Comparison of ENCODE assay signal across 1 cellular context in the genomic region with DNA sequence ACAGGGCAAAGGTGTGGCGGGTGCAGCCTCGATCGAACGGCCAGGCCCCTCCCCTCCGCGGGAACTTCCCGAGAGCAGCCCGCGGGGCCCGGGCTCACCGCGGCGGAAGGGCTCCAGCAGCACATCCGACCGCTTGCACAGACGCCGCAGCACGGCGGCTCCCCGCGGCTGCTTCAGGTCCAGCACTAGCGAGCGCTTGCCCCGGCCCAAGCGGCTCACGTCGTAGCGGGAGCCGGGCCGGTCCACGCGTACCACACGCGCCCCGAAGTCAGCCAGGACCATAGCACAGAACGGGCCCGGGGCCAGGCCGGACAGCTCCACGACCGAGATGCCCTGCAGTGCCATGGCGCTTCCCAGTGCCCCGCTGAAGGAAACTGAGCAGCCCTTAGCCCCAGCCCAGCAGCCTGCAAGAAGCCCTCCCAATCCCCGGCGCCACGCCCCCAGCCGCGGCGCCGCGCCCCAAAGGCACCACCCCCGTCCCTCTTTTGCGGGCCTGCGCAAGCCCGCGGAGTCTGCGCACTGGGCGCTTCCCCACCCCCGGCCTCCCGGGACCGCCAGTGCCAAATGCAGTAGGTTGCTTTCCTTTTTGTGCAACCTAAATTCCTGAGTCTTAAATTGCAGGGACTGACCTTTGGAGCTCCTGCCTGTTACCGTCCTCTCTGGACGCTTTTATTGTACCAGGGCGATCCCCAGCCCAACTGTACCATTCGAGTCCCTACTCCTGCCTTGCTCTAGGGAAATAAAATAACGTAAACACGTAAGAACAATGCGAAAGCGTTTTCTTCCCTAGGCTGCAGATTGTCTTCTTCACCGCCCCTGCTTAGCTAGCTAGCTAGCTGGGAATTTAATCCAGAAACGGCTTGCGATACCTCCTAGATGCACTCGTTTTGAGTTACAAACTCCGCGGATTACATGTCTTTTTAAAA.
TF ChIP-seq lines count a peak whose summit lies in the region.

A gene (minus strand): TSS at position 376 of the 926 bp plus-strand sequence. CDS start 31 bp downstream, at position 345.

TF ChIP-seq in K562, 482 proteins besides CTCF, POLR2A, EP300 and RAD21 (continued from another document):
- TF ChIP-seq, protein P1, sequence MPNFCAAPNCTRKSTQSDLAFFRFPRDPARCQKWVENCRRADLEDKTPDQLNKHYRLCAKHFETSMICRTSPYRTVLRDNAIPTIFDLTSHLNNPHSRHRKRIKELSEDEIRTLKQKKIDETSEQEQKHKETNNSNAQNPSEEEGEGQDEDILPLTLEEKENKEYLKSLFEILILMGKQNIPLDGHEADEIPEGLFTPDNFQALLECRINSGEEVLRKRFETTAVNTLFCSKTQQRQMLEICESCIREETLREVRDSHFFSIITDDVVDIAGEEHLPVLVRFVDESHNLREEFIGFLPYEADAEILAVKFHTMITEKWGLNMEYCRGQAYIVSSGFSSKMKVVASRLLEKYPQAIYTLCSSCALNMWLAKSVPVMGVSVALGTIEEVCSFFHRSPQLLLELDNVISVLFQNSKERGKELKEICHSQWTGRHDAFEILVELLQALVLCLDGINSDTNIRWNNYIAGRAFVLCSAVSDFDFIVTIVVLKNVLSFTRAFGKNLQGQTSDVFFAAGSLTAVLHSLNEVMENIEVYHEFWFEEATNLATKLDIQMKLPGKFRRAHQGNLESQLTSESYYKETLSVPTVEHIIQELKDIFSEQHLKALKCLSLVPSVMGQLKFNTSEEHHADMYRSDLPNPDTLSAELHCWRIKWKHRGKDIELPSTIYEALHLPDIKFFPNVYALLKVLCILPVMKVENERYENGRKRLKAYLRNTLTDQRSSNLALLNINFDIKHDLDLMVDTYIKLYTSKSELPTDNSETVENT (CRISPR knock-in tag; IDR thresholded peaks at IDR 0.05): 0 out of 2 replicates have a peak, but pooled peaks have one; percentile 21
- TF ChIP-seq SLC30A9 (CRISPR knock-in tag; IDR thresholded peaks at IDR 0.05) (no peak), CBFA2T3 (IDR thresholded peaks at IDR 0.05) (0 out of 2 replicates have a peak, but pooled peaks have one; percentile 11)
TF ChIP-seq in K562: peak in this region for 124.
